19 cellular contexts compared by ENCODE assay signal in genomic region chr7:2122651-2123050, GRCh38.
"Had no signal": no experiment of that assay in that cellular context is flagged by ENCODE, and none has a peak within 500 bp of the region (broad histone marks: within the 10 kb centered on the region; RNA-seq: fewer than 3 reads in every experiment).

No MANE protein-coding gene starts in this region.

- DNase-seq: IMR-90, Karpas-422, KG1, MM.1S, NCI-H1048, NCI-H1105, NCI-H1436 treated with DMSO at 0.1 percent for 48 hours, NCI-H1694, NCI-H187 treated with DMSO at 0.1 percent for 48 hours, NCI-H2029 treated with DMSO at 0.1 percent for 48 hours, NCI-H345, NCI-H446 treated with DMSO at 0.1 percent for 48 hours, NCI-H526, NCI-H82, Right ventricle myocardium superior, RPMI8226, SIG-M5 had no signal

- H3K4me3 ChIP-seq: SJSA1, SK-N-MC had no signal

- H3K27ac ChIP-seq: SJSA1, SK-N-MC had no signal

- H3K27me3 ChIP-seq: SJSA1 had no signal
